Comparison of ENCODE assay signal across 1 cellular context in genomic region chr3:46065751-46066256, GRCh38.
TF ChIP-seq lines count a peak whose summit lies in the region.

No MANE protein-coding gene starts in this region.

TF ChIP-seq in IMR-90, 13 proteins besides CTCF, POLR2A, EP300 and RAD21:
- TF ChIP-seq RFX5 (IDR thresholded peaks at IDR 0.05; ENCODE audit: low read depth, low read length) (no peak), MAZ (IDR thresholded peaks at IDR 0.05; ENCODE audit: borderline replicate concordance, low read depth, low read length) (no peak), MAFK (IDR thresholded peaks at IDR 0.05; ENCODE audit: low read depth, low read length) (no peak), USF2 (IDR thresholded peaks at IDR 0.05; ENCODE audit: low read depth, low read length) (no peak), BHLHE40 (IDR thresholded peaks at IDR 0.05; ENCODE audit: low read depth, low read length) (no peak), RCOR1 (IDR thresholded peaks at IDR 0.05; ENCODE audit: insufficient replicate concordance, low read length) (no peak), CHD1 (IDR thresholded peaks at IDR 0.05; ENCODE audit: low read depth, low read length) (no peak), FOS (IDR thresholded peaks at IDR 0.05; ENCODE audit: low read depth, low read length) (no peak), CEBPB (IDR thresholded peaks at IDR 0.05; ENCODE audit: low read depth, low read length) (no peak), SMC3 (IDR thresholded peaks at IDR 0.05; ENCODE audit: low read depth, low read length) (no peak), MXI1 (IDR thresholded peaks at IDR 0.05; ENCODE audit: borderline replicate concordance, low read depth, low read length) (no peak), NFE2L2 (IDR thresholded peaks at IDR 0.05; ENCODE audit: low read depth, low read length) (no peak), ELK1 (IDR thresholded peaks at IDR 0.05; ENCODE audit: borderline replicate concordance, low read depth, low read length) (no peak)
